In genomic region chr16:89137666-89138512, GRCh38 we compare ENCODE assay signal across 29 cellular contexts. TPM values are rescaled to one million over a fixed set of nuclear protein-coding genes. Genes with fewer than 3 reads are reported as not detected.
DNase-seq lines count a peak whose midpoint lies in the region; ATAC-seq, FAIRE-seq and TF ChIP-seq lines count a peak whose summit lies in the region.
"Had no signal": no experiment of that assay in that cellular context is flagged by ENCODE, and none has a peak within 500 bp of the region (broad histone marks: within the 10 kb centered on the region; RNA-seq: fewer than 3 reads in every experiment).

No MANE protein-coding gene starts in this region.

- no peak overlapping the region for H3K27ac ChIP-seq in right atrium auricular region
- H3K27ac ChIP-seq in kidney (ENCODE audit: low read depth in 2 of 2, low read length in 2 of 2), result no peak overlapping the region
- H3K27ac ChIP-seq: SK-N-MC had no signal

- H3K9ac ChIP-seq in kidney (ENCODE audit: low read length in 2 of 2), result no peak overlapping the region

- no peaks in the 10 kb centered on the region for H3K4me1 ChIP-seq in right atrium auricular region
- no peaks in the 10 kb centered on the region for H3K4me1 ChIP-seq in kidney (ENCODE audit: control insufficient read depth in 1 of 2, insufficient read depth in 1 of 2, low read depth in 1 of 2, low read length in 2 of 2)

- H3K4me3 Mint-ChIP-seq in CD14-positive monocyte, result no peak overlapping the region
- no peak overlapping the region for H3K4me3 Mint-ChIP-seq in activated CD8-positive, alpha-beta T cell treated with anti-CD3 and anti-CD28 coated beads for 36 hours
- H3K4me3 Mint-ChIP-seq: CD8-positive, alpha-beta T cell; GM23338; H9 had no signal

- DNase-seq in left cardiac atrium (peak; percentile 10), right atrium auricular region (ENCODE audit: low spot score) (no peak), CD14-positive monocyte (ENCODE audit: low spot score) (peak; percentile 34), kidney (peak; percentile 69), posterior vena cava (ENCODE audit: low spot score) (peak; percentile 64), NCI-H510A treated with DMSO at 0.1 percent for 48 hours (lab: John Stamatoyannopoulos, UW) (no peak), iPS-NIHi11 (ENCODE audit: low spot score) (no peak)
- DNase-seq in activated CD8-positive, alpha-beta T cell treated with anti-CD3 and anti-CD28 coated beads for 36 hours, result no peak
- DNase-seq: AML-193, C1 segment of cervical spinal cord, DMS 273 treated with DMSO at 0.1 percent for 48 hours, DMS79, EL, GDM1, H9, Karpas-422, NCI-H1092, NCI-H1417 treated with DMSO at 0.1 percent for 48 hours, NCI-H187, NCI-H2081 treated with DMSO at 0.1 percent for 48 hours, NCI-H2171, NCI-H526, RPMI8226, SIG-M5 had no signal

- peaks cover 56 to 86% of the 10 kb centered on the region in 2 donors for H3K36me3 Mint-ChIP-seq in CD14-positive monocyte
- H3K36me3 Mint-ChIP-seq in activated CD8-positive, alpha-beta T cell treated with anti-CD3 and anti-CD28 coated beads for 36 hours (ENCODE audit: low read depth), result peaks cover 10% of the 10 kb centered on the region

- H3K27ac Mint-ChIP-seq in CD14-positive monocyte, result no peak overlapping the region
- no peak overlapping the region for H3K27ac Mint-ChIP-seq in activated CD8-positive, alpha-beta T cell treated with anti-CD3 and anti-CD28 coated beads for 36 hours
- H3K27ac Mint-ChIP-seq: CD8-positive, alpha-beta T cell; GM23338; H9 had no signal

- CTCF ChIA-PET in activated CD8-positive, alpha-beta T cell treated with anti-CD3 and anti-CD28 coated beads for 36 hours (lab: Charles Lee), result no interaction called here

- peaks cover 18% of the 10 kb centered on the region for H3K36me3 ChIP-seq in right atrium auricular region
- peaks cover 3 to 5% of the 10 kb centered on the region in 2 donors for H3K36me3 ChIP-seq in kidney (ENCODE audit: control insufficient read depth in 1 of 2, insufficient read depth in 2 of 2, low read length in 2 of 2)

- POLR2A ChIA-PET in activated CD8-positive, alpha-beta T cell treated with anti-CD3 and anti-CD28 coated beads for 36 hours (lab: Charles Lee), result interaction anchor here (0.6 to 1.0 kb wide), 2 partner anchors 10 to 33 kb away, joined by 3 read pairs; no protein-coding TSS in a partner anchor

- no peak for FAIRE-seq in kidney (lab: Jason Lieb, UNC)
- FAIRE-seq: A204.1, GM12891 had no signal

- no peak overlapping the region for H3K4me3 ChIP-seq in right atrium auricular region
- H3K4me3 ChIP-seq in kidney (ENCODE audit: low read length in 2 of 2), result no peak overlapping the region
- H3K4me3 ChIP-seq: GM23338, SK-N-MC had no signal

- no peak for TF ChIP-seq CTCF in right atrium auricular region (IDR thresholded peaks at IDR 0.05)
- TF ChIP-seq CTCF in CD14-positive monocyte (IDR thresholded peaks at IDR 0.05), result no peak
- TF ChIP-seq CTCF in kidney (IDR thresholded peaks at IDR 0.05; ENCODE audit: borderline replicate concordance, extremely low read depth, insufficient read depth), result no peak
- no peak for TF ChIP-seq CTCF in activated CD8-positive, alpha-beta T cell treated with anti-CD3 and anti-CD28 coated beads for 36 hours (IDR thresholded peaks at IDR 0.05)

- H3K27me3 ChIP-seq in right atrium auricular region, result no peaks in the 10 kb centered on the region

- no peaks in the 10 kb centered on the region for H3K4me1 Mint-ChIP-seq in CD14-positive monocyte
- no peaks in the 10 kb centered on the region for H3K4me1 Mint-ChIP-seq in activated CD8-positive, alpha-beta T cell treated with anti-CD3 and anti-CD28 coated beads for 36 hours (ENCODE audit: low read depth)

- ATAC-seq in left cardiac atrium, result no peak
- ATAC-seq in activated CD8-positive, alpha-beta T cell treated with anti-CD3 and anti-CD28 coated beads for 36 hours, result no peak
- ATAC-seq: CD8-positive, alpha-beta T cell had no signal

- intact Hi-C loops in left cardiac atrium (cut with DNase I) (no loop called here), CD14-positive monocyte (cut with micrococcal nuclease) (no loop called here), kidney (cut with DNase I) (no loop called here), posterior vena cava (cut with DNase I) (no loop called here)
- intact Hi-C loops in activated CD8-positive, alpha-beta T cell treated with anti-CD3 and anti-CD28 coated beads for 36 hours (cut with micrococcal nuclease), result no loop called here

- H3K9me3 Mint-ChIP-seq in CD14-positive monocyte, result peaks cover 0 to 2% (median 0%) of the 10 kb centered on the region in 7 donors
- H3K9me3 Mint-ChIP-seq in activated CD8-positive, alpha-beta T cell treated with anti-CD3 and anti-CD28 coated beads for 36 hours, result no peaks in the 10 kb centered on the region
- H3K9me3 Mint-ChIP-seq: CD8-positive, alpha-beta T cell; GM23338; H9 had no signal

- peaks cover 0 to 2% (median 0%) of the 10 kb centered on the region in 3 donors for H3K27me3 Mint-ChIP-seq in CD14-positive monocyte (ENCODE audit: low read depth in 3 of 3)
- no peaks in the 10 kb centered on the region for H3K27me3 Mint-ChIP-seq in activated CD8-positive, alpha-beta T cell treated with anti-CD3 and anti-CD28 coated beads for 36 hours

- H3K9me3 ChIP-seq in right atrium auricular region, result no peaks in the 10 kb centered on the region
- H3K9me3 ChIP-seq in kidney (ENCODE audit: control insufficient read depth in 1 of 2, low read length in 2 of 2), result no peaks in the 10 kb centered on the region

RNA-seq across cellular contexts. Expression of gene CDH15, which starts 33.7 kb away (rescaled TPM):
- under 1 TPM in 1 of 2 donors, not detected in 1; 0.09 TPM for total RNA-seq in left cardiac atrium
- not detected for total RNA-seq in right atrium auricular region
- polyA plus RNA-seq in CD14-positive monocyte, result not detected
- 0.31 TPM for total RNA-seq in kidney
- polyA plus RNA-seq in kidney (ENCODE audit: insufficient read depth, low read depth, low replicate concordance), result 0.22 TPM
- total RNA-seq in posterior vena cava, result under 1 TPM in 1 of 2 donors, not detected in 1; 0.46 TPM
- total RNA-seq in activated CD8-positive, alpha-beta T cell treated with anti-CD3 and anti-CD28 coated beads for 36 hours, result not detected

RNA-seq across cellular contexts. Expression of gene ACSF3, which starts 44.2 kb away (rescaled TPM):
- total RNA-seq in left cardiac atrium (10 to 100 TPM; 14.9 to 16.2 TPM), right atrium auricular region (10 to 100 TPM; 13.4 to 15.9 TPM), kidney (33.2 TPM), posterior vena cava (10 to 100 TPM; 19.1 to 21.4 TPM)
- polyA plus RNA-seq in CD14-positive monocyte (10 to 100 TPM; 23.5 to 26.4 TPM), kidney (ENCODE audit: insufficient read depth, low read depth, low replicate concordance) (39.0 TPM)
- total RNA-seq in activated CD8-positive, alpha-beta T cell treated with anti-CD3 and anti-CD28 coated beads for 36 hours, result 10 to 100 TPM; 44.6 to 45.9 TPM

Comparison
In these comparisons a context has a peak if more than half of its experiments do, and no peak if none do; other contexts are left out.
1. DNase-seq: peak in left cardiac atrium (single experiment), CD14-positive monocyte (single experiment), kidney (single experiment) and posterior vena cava (single experiment); none in right atrium auricular region (single experiment), NCI-H510A treated with DMSO at 0.1 percent for 48 hours (single experiment), iPS-NIHi11 (single experiment) and activated CD8-positive, alpha-beta T cell treated with anti-CD3 and anti-CD28 coated beads for 36 hours (single experiment).